ENCODE assay signal across 31 cellular contexts in the genomic region with DNA sequence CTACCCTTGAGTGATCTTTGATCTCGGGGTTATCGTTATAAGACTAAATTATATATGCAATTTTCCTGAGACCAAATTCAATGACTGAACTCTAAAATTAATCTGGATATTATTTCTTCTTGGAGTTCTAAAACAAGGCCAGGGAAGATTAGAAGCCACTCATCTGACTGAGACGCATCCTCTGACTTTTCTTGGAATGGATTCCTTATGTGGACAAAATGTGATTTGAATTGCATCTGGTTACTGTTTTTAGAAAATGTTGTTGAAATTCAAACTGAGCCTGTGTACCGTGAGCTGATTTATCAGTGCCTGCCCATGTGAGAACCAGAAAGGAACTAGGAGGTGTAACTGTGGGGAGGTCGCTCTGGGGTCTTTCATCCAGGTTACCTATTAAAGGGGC.
"Had no signal": no experiment of that assay in that cellular context is flagged by ENCODE, and none has a peak within 500 bp of the region (broad histone marks: within the 10 kb centered on the region; RNA-seq: fewer than 3 reads in every experiment).

No MANE protein-coding gene starts in this region.

- H3K4me3 ChIP-seq: adrenal gland, body of pancreas, coronary artery, esophagus muscularis mucosa, gastroesophageal sphincter had no signal

- H3K4me3 Mint-ChIP-seq: activated CD4-positive, alpha-beta memory T cell treated with anti-CD3 and anti-CD28 coated beads for 36 hours; activated CD4-positive, alpha-beta T cell treated with anti-CD3 and anti-CD28 coated beads for 36 hours; activated CD4-positive, alpha-beta T cell treated with anti-CD3 and anti-CD28 coated beads, Interleukin-2, amount 10 ng/mL, durations not matched to agents 24 days and 14 days; activated CD8-positive, alpha-beta memory T cell treated with anti-CD3 and anti-CD28 coated beads, Interleukin-2, amount 10 ng/mL, durations not matched to agents 7 days and 5 days; activated CD8-positive, alpha-beta T cell treated with anti-CD3 and anti-CD28 coated beads, Interleukin-2, amount 10 ng/mL, durations not matched to agents 7 days and 5 days; activated naive CD4-positive, alpha-beta T cell treated with anti-CD3 and anti-CD28 coated beads for 36 hours; activated naive CD4-positive, alpha-beta T cell treated with anti-CD3 and anti-CD28 coated beads, Interleukin-2, amount 50 U/mL, for 24 hours; activated naive CD8-positive, alpha-beta T cell treated with anti-CD3 and anti-CD28 coated beads for 36 hours; activated naive CD8-positive, alpha-beta T cell treated with anti-CD3 and anti-CD28 coated beads, Interleukin-2, amount 50 U/mL, for 24 hours; activated T-helper 1 cell treated with anti-CD3 and anti-CD28 coated beads, Interleukin-12 subunit alpha, Interleukin-12 subunit beta, Interleukin-2, Interleukin-4 antibody, amounts not matched to agents 30 ng/mL and 10 ng/mL and 1 ng/mL, durations not matched to agents 14 hours and 24 hours and 36 hours; central memory CD8-positive, alpha-beta T cell; dendritic cell treated with granulocyte-macrophage colony-stimulating factor and Interleukin-4, amounts not matched to agents 40 ng/mL and 50 ng/mL, for 4 days; effector memory CD8-positive, alpha-beta T cell had no signal

- H3K27me3 Mint-ChIP-seq: activated CD4-positive, alpha-beta memory T cell treated with anti-CD3 and anti-CD28 coated beads for 36 hours; activated CD4-positive, alpha-beta T cell treated with anti-CD3 and anti-CD28 coated beads for 36 hours; activated CD4-positive, alpha-beta T cell treated with anti-CD3 and anti-CD28 coated beads, Interleukin-2, amount 10 ng/mL, durations not matched to agents 24 days and 14 days; activated CD8-positive, alpha-beta memory T cell treated with anti-CD3 and anti-CD28 coated beads, Interleukin-2, amount 10 ng/mL, durations not matched to agents 7 days and 5 days; activated naive CD4-positive, alpha-beta T cell treated with anti-CD3 and anti-CD28 coated beads, Interleukin-2, amount 50 U/mL, for 24 hours; activated naive CD8-positive, alpha-beta T cell treated with anti-CD3 and anti-CD28 coated beads for 36 hours; activated naive CD8-positive, alpha-beta T cell treated with anti-CD3 and anti-CD28 coated beads, Interleukin-2, amount 50 U/mL, for 24 hours; central memory CD8-positive, alpha-beta T cell; dendritic cell treated with granulocyte-macrophage colony-stimulating factor and Interleukin-4, amounts not matched to agents 40 ng/mL and 50 ng/mL, for 4 days; effector memory CD8-positive, alpha-beta T cell had no signal

- H3K27me3 ChIP-seq: adrenal gland, body of pancreas, esophagus muscularis mucosa, gastroesophageal sphincter had no signal

- H3K36me3 ChIP-seq: adrenal gland, esophagus muscularis mucosa, gastroesophageal sphincter had no signal

- H3K4me1 Mint-ChIP-seq: activated CD4-positive, alpha-beta T cell treated with anti-CD3 and anti-CD28 coated beads for 36 hours; activated CD4-positive, alpha-beta T cell treated with anti-CD3 and anti-CD28 coated beads, Interleukin-2, amount 10 ng/mL, durations not matched to agents 24 days and 14 days; activated CD8-positive, alpha-beta memory T cell treated with anti-CD3 and anti-CD28 coated beads, Interleukin-2, amount 10 ng/mL, durations not matched to agents 7 days and 5 days; activated naive CD4-positive, alpha-beta T cell treated with anti-CD3 and anti-CD28 coated beads, Interleukin-2, amount 50 U/mL, for 24 hours; activated naive CD8-positive, alpha-beta T cell treated with anti-CD3 and anti-CD28 coated beads for 36 hours; activated naive CD8-positive, alpha-beta T cell treated with anti-CD3 and anti-CD28 coated beads, Interleukin-2, amount 50 U/mL, for 24 hours; central memory CD8-positive, alpha-beta T cell had no signal

- H3K9me3 Mint-ChIP-seq: activated CD4-positive, alpha-beta memory T cell treated with anti-CD3 and anti-CD28 coated beads for 36 hours; activated CD4-positive, alpha-beta T cell treated with anti-CD3 and anti-CD28 coated beads, Interleukin-2, amount 10 ng/mL, durations not matched to agents 24 days and 14 days; activated naive CD4-positive, alpha-beta T cell treated with anti-CD3 and anti-CD28 coated beads for 36 hours; activated naive CD4-positive, alpha-beta T cell treated with anti-CD3 and anti-CD28 coated beads, Interleukin-2, amount 50 U/mL, for 24 hours; activated naive CD8-positive, alpha-beta T cell treated with anti-CD3 and anti-CD28 coated beads for 36 hours; activated naive CD8-positive, alpha-beta T cell treated with anti-CD3 and anti-CD28 coated beads, Interleukin-2, amount 50 U/mL, for 24 hours; activated T-helper 1 cell treated with anti-CD3 and anti-CD28 coated beads, Interleukin-12 subunit alpha, Interleukin-12 subunit beta, Interleukin-2, Interleukin-4 antibody, amounts not matched to agents 30 ng/mL and 10 ng/mL and 1 ng/mL, durations not matched to agents 14 hours and 24 hours and 36 hours; activated T-helper 2 cell treated with anti-CD3 and anti-CD28 coated beads, Interferon-gamma antibody, Interleukin-2, Interleukin-4, amounts not matched to agents 10 μg/mL and 5 μg/mL and 100 μg/mL, durations not matched to agents 14 hours and 24 hours and 36 hours; central memory CD8-positive, alpha-beta T cell; dendritic cell treated with granulocyte-macrophage colony-stimulating factor and Interleukin-4, amounts not matched to agents 40 ng/mL and 50 ng/mL, for 4 days; effector memory CD8-positive, alpha-beta T cell had no signal

- H3K36me3 Mint-ChIP-seq: activated CD4-positive, alpha-beta memory T cell treated with anti-CD3 and anti-CD28 coated beads for 36 hours; activated CD8-positive, alpha-beta memory T cell treated with anti-CD3 and anti-CD28 coated beads, Interleukin-2, amount 10 ng/mL, durations not matched to agents 7 days and 5 days; activated naive CD8-positive, alpha-beta T cell treated with anti-CD3 and anti-CD28 coated beads for 36 hours had no signal

- H3K27ac Mint-ChIP-seq: activated CD4-positive, alpha-beta memory T cell treated with anti-CD3 and anti-CD28 coated beads for 36 hours; activated CD4-positive, alpha-beta T cell treated with anti-CD3 and anti-CD28 coated beads for 36 hours; activated CD4-positive, alpha-beta T cell treated with anti-CD3 and anti-CD28 coated beads, Interleukin-2, amount 10 ng/mL, durations not matched to agents 24 days and 14 days; activated CD8-positive, alpha-beta memory T cell treated with anti-CD3 and anti-CD28 coated beads, Interleukin-2, amount 10 ng/mL, durations not matched to agents 7 days and 5 days; activated CD8-positive, alpha-beta T cell treated with anti-CD3 and anti-CD28 coated beads, Interleukin-2, amount 10 ng/mL, durations not matched to agents 7 days and 5 days; activated naive CD4-positive, alpha-beta T cell treated with anti-CD3 and anti-CD28 coated beads for 36 hours; activated naive CD4-positive, alpha-beta T cell treated with anti-CD3 and anti-CD28 coated beads, Interleukin-2, amount 50 U/mL, for 24 hours; activated naive CD8-positive, alpha-beta T cell treated with anti-CD3 and anti-CD28 coated beads for 36 hours; activated naive CD8-positive, alpha-beta T cell treated with anti-CD3 and anti-CD28 coated beads, Interleukin-2, amount 50 U/mL, for 24 hours; activated T-helper 1 cell treated with anti-CD3 and anti-CD28 coated beads, Interleukin-12 subunit alpha, Interleukin-12 subunit beta, Interleukin-2, Interleukin-4 antibody, amounts not matched to agents 30 ng/mL and 10 ng/mL and 1 ng/mL, durations not matched to agents 14 hours and 24 hours and 36 hours; activated T-helper 2 cell treated with anti-CD3 and anti-CD28 coated beads, Interferon-gamma antibody, Interleukin-2, Interleukin-4, amounts not matched to agents 10 μg/mL and 5 μg/mL and 100 μg/mL, durations not matched to agents 14 hours and 24 hours and 36 hours; dendritic cell treated with granulocyte-macrophage colony-stimulating factor and Interleukin-4, amounts not matched to agents 40 ng/mL and 50 ng/mL, for 4 days; effector memory CD8-positive, alpha-beta T cell had no signal

- H3K4me1 ChIP-seq: adrenal gland, esophagus muscularis mucosa, gastroesophageal sphincter had no signal

- H3K27ac ChIP-seq: adrenal gland, body of pancreas, coronary artery, esophagus muscularis mucosa, gastroesophageal sphincter had no signal

- DNase-seq: activated CD4-positive, alpha-beta memory T cell treated with anti-CD3 and anti-CD28 coated beads for 36 hours; activated CD4-positive, alpha-beta T cell treated with anti-CD3 and anti-CD28 coated beads for 36 hours; activated CD4-positive, alpha-beta T cell treated with anti-CD3 and anti-CD28 coated beads, Interleukin-2, amount 10 ng/mL, durations not matched to agents 24 days and 14 days; activated CD4-positive, CD25-positive, alpha-beta regulatory T cell; activated CD4-positive, CD25-positive, alpha-beta regulatory T cell treated with anti-CD3 and anti-CD28 coated beads, Interleukin-2, amount 50 U/mL, for 72 hours; activated CD8-positive, alpha-beta memory T cell treated with anti-CD3 and anti-CD28 coated beads, Interleukin-2, amount 10 ng/mL, durations not matched to agents 7 days and 5 days; activated CD8-positive, alpha-beta memory T cell treated with anti-CD3 and anti-CD28 coated beads, Interleukin-2, amount 50 U/mL, for 4 hours; activated CD8-positive, alpha-beta T cell treated with anti-CD3 and anti-CD28 coated beads, Interleukin-2, amount 10 ng/mL, durations not matched to agents 7 days and 5 days; activated effector memory CD4-positive, alpha-beta T cell treated with anti-CD3 and anti-CD28 coated beads, Interleukin-2, amount 50 U/mL, for 16 hours; activated naive CD4-positive, alpha-beta T cell treated with anti-CD3 and anti-CD28 coated beads for 36 hours; activated naive CD8-positive, alpha-beta T cell treated with anti-CD3 and anti-CD28 coated beads for 36 hours; activated naive CD8-positive, alpha-beta T cell treated with anti-CD3 and anti-CD28 coated beads, Interleukin-2, amount 50 U/mL, for 24 hours; activated T-cell treated with anti-CD3 and anti-CD28 coated beads, Interleukin-2, amount 50 U/mL, for 1 hour; activated T-cell treated with anti-CD3 and anti-CD28 coated beads, Interleukin-2, amount 50 U/mL, for 48 hours; adrenal gland; amygdala; aorta; body of pancreas; effector CD4-positive, alpha-beta T cell; effector memory CD8-positive, alpha-beta T cell; erythroblast; foreskin melanocyte; T-helper 2 cell had no signal

- H3K9me3 ChIP-seq: adrenal gland, body of pancreas, esophagus muscularis mucosa, gastroesophageal sphincter had no signal
